Comparison of ENCODE assay signal across 8 cellular contexts in genomic region chr21:37268186-37268503, GRCh38. TPM values are rescaled to one million over a fixed set of nuclear protein-coding genes. Genes with fewer than 3 reads are reported as not detected.
DNase-seq lines count a peak whose midpoint lies in the region; ATAC-seq, FAIRE-seq and TF ChIP-seq lines count a peak whose summit lies in the region.

No MANE protein-coding gene starts in this region.

- H3K4me3 ChIP-seq in HAP-1 (peak overlapping the region; percentile 70), hepatocyte (peak overlapping the region; percentile 38), small intestine (ENCODE audit: low read depth in 1 of 2, low read length in 2 of 2) (peak overlapping the region; percentile 49 to 72)

- no peaks in the 10 kb centered on the region for H3K9me3 ChIP-seq in HAP-1
- H3K9me3 ChIP-seq in hepatocyte (ENCODE audit: low read depth) = no peaks in the 10 kb centered on the region
- H3K9me3 ChIP-seq in small intestine (ENCODE audit: control insufficient read depth, low read depth) = no peaks in the 10 kb centered on the region

- in situ Hi-C loops in HAP-1 (cut with MboI; ENCODE audit: low sequenced_read_pairs) = no loop called here

- peak overlapping the region; percentile 42 for H2AFZ ChIP-seq in hepatocyte

- peak overlapping the region; percentile 98 for H3K27ac ChIP-seq in hepatocyte
- H3K27ac ChIP-seq in small intestine (ENCODE audit: low read depth in 1 of 2, low read length in 1 of 2) = peak overlapping the region; percentile 98

- peaks cover 39% of the 10 kb centered on the region for H3K79me2 ChIP-seq in hepatocyte

- H3K36me3 ChIP-seq in HAP-1 (replicated peaks) (0 out of 2 replicates have a peak, but pooled peaks cover 2% of the 10 kb centered on the region), hepatocyte (replicated peaks; ENCODE audit: insufficient read depth, low read depth) (no peaks in the 10 kb centered on the region), small intestine (ENCODE audit: control insufficient read depth in 2 of 2, insufficient read depth in 2 of 2, low read length in 2 of 2) (no peaks in the 10 kb centered on the region)

- peak overlapping the region; percentile 98 for H3K27ac Mint-ChIP-seq in activated CD4-positive, alpha-beta memory T cell treated with anti-CD3 and anti-CD28 coated beads, Interleukin-2, amount 10 ng/mL, durations not matched to agents 7 days and 5 days

- H3K9me2 ChIP-seq in hepatocyte (replicated peaks; ENCODE audit: insufficient read depth) = no peaks in the 10 kb centered on the region

- H3K4me1 Mint-ChIP-seq in activated CD4-positive, alpha-beta memory T cell treated with anti-CD3 and anti-CD28 coated beads, Interleukin-2, amount 10 ng/mL, durations not matched to agents 7 days and 5 days = peaks cover 46% of the 10 kb centered on the region

- TF ChIP-seq CTCF in hepatocyte (IDR thresholded peaks at IDR 0.05; ENCODE audit: poor library complexity) = no peak

- no peak for DNase-seq in HAP-1 (ENCODE audit: low spot score in 2 of 2)
- DNase-seq in activated CD4-positive, alpha-beta memory T cell treated with anti-CD3 and anti-CD28 coated beads, Interleukin-2, amount 10 ng/mL, durations not matched to agents 7 days and 5 days = no peak
- DNase-seq in hepatocyte (ENCODE audit: low spot score) = no peak
- no peak for DNase-seq in small intestine
- DNase-seq in NCI-H1092 (lab: John Stamatoyannopoulos, UW) = no peak
- DNase-seq in NCI-H2227 (lab: John Stamatoyannopoulos, UW; ENCODE audit: unreplicated experiment) = no peak
- DNase-seq in OCI-M2 (lab: John Stamatoyannopoulos, UW; ENCODE audit: unreplicated experiment) = no peak

- POLR2A ChIA-PET in activated CD4-positive, alpha-beta memory T cell treated with anti-CD3 and anti-CD28 coated beads, Interleukin-2, amount 10 ng/mL, durations not matched to agents 7 days and 5 days (lab: Charles Lee) = interaction anchor here (0.6 to 5.2 kb wide), 21 partner anchors 10 to 296 kb away, joined by 3 to 95 read pairs (median 6); partner anchors contain the start of gene DYRK1A

- WGBS in hepatocyte (ENCODE audit: low lambda C conversion rate, missing lambda C conversion rate) = 0% methylated on average over 7 of the region's 7 CpGs
- WGBS in small intestine, 3 donors = 1 to 2% (median 2%) methylated on average over 7 of the region's 7 CpGs

- H3K36me3 Mint-ChIP-seq in activated CD4-positive, alpha-beta memory T cell treated with anti-CD3 and anti-CD28 coated beads, Interleukin-2, amount 10 ng/mL, durations not matched to agents 7 days and 5 days (ENCODE audit: low read depth) = peaks cover 25% of the 10 kb centered on the region

- no peaks in the 10 kb centered on the region for H3K27me3 Mint-ChIP-seq in activated CD4-positive, alpha-beta memory T cell treated with anti-CD3 and anti-CD28 coated beads, Interleukin-2, amount 10 ng/mL, durations not matched to agents 7 days and 5 days

- CTCF ChIA-PET in activated CD4-positive, alpha-beta memory T cell treated with anti-CD3 and anti-CD28 coated beads, Interleukin-2, amount 10 ng/mL, durations not matched to agents 7 days and 5 days (lab: Charles Lee) = interaction anchor here (1.0 to 3.0 kb wide), 3 partner anchors 11 to 47 kb away, joined by 3 to 18 read pairs (median 9); no protein-coding TSS in a partner anchor

- no peaks in the 10 kb centered on the region for H3K27me3 ChIP-seq in HAP-1 (ENCODE audit: low read depth)
- H3K27me3 ChIP-seq in hepatocyte = no peaks in the 10 kb centered on the region
- no peaks in the 10 kb centered on the region for H3K27me3 ChIP-seq in small intestine (ENCODE audit: control insufficient read depth in 2 of 2, insufficient read depth in 2 of 2, low read length in 2 of 2)

- ATAC-seq in GM21717 (IDR thresholded peaks at IDR 0.05; ENCODE audit: unreplicated experiment) = no peak

- peaks cover 3% of the 10 kb centered on the region for H4K20me1 ChIP-seq in hepatocyte (ENCODE audit: insufficient read depth, poor library complexity, severe bottlenecking)

- peaks cover 3% of the 10 kb centered on the region; the same call in 1 of the 2 replicates for H3K4me1 ChIP-seq in HAP-1
- H3K4me1 ChIP-seq in hepatocyte (ENCODE audit: insufficient read depth) = peaks cover 11% of the 10 kb centered on the region
- H3K4me1 ChIP-seq in small intestine (ENCODE audit: control insufficient read depth in 2 of 2, insufficient read depth in 1 of 2, low read depth in 1 of 2, low read length in 1 of 2) = peaks cover 0 to 6% of the 10 kb centered on the region in 2 donors

- peak overlapping the region; percentile 95 for H3K4me3 Mint-ChIP-seq in activated CD4-positive, alpha-beta memory T cell treated with anti-CD3 and anti-CD28 coated beads, Interleukin-2, amount 10 ng/mL, durations not matched to agents 7 days and 5 days

- peak overlapping the region; percentile 77 for H3K4me2 ChIP-seq in hepatocyte

- FAIRE-seq in small intestine (lab: Jason Lieb, UNC) = no peak

- H3K9me3 Mint-ChIP-seq in activated CD4-positive, alpha-beta memory T cell treated with anti-CD3 and anti-CD28 coated beads, Interleukin-2, amount 10 ng/mL, durations not matched to agents 7 days and 5 days = no peaks in the 10 kb centered on the region

RNA-seq across cellular contexts. Expression of gene VPS26C, which starts 1.0 kb away (rescaled TPM):
- total RNA-seq in activated CD4-positive, alpha-beta memory T cell treated with anti-CD3 and anti-CD28 coated beads, Interleukin-2, amount 10 ng/mL, durations not matched to agents 7 days and 5 days = 10 to 100 TPM; 70.7 to 73.1 TPM
- total RNA-seq in hepatocyte = 74.5 and 75.8 TPM in 2 replicates
- polyA plus RNA-seq in hepatocyte (43.7 and 49.5 TPM in 2 replicates), small intestine (10 to 100 TPM; 28.2 to 48.1 (median 43.4) TPM)
